ENCODE assay signal across 21 cellular contexts in genomic region chr5:79628276-79628675, GRCh38. TPM values are rescaled to one million over a fixed set of nuclear protein-coding genes. Genes with fewer than 3 reads are reported as not detected.
DNase-seq lines count a peak whose midpoint lies in the region; ATAC-seq and TF ChIP-seq lines count a peak whose summit lies in the region.
"Had no signal": no experiment of that assay in that cellular context is flagged by ENCODE, and none has a peak within 500 bp of the region (broad histone marks: within the 10 kb centered on the region; RNA-seq: fewer than 3 reads in every experiment).

No MANE protein-coding gene starts in this region.

- H3K36me3 Mint-ChIP-seq in activated CD4-positive, alpha-beta T cell treated with anti-CD3 and anti-CD28 coated beads for 36 hours (ENCODE audit: low read depth): peaks cover 49% of the 10 kb centered on the region
- H3K36me3 Mint-ChIP-seq in CD4-positive, alpha-beta T cell (ENCODE audit: low read depth): peaks cover 84% of the 10 kb centered on the region
- peaks cover 18% of the 10 kb centered on the region for H3K36me3 Mint-ChIP-seq in WTC11
- H3K36me3 Mint-ChIP-seq in immature natural killer cell: peaks cover 15 to 39% (median 36%) of the 10 kb centered on the region in 3 donors

- no peaks in the 10 kb centered on the region for H3K9me3 Mint-ChIP-seq in activated CD4-positive, alpha-beta T cell treated with anti-CD3 and anti-CD28 coated beads for 36 hours (ENCODE audit: low read depth)
- no peaks in the 10 kb centered on the region for H3K9me3 Mint-ChIP-seq in CD4-positive, alpha-beta T cell
- H3K9me3 Mint-ChIP-seq in WTC11 (peaks cover 8% of the 10 kb centered on the region), immature natural killer cell (no peaks in the 10 kb centered on the region)
- H3K9me3 Mint-ChIP-seq: H9, IgD-negative memory B cell had no signal

- peaks cover 27% of the 10 kb centered on the region for H3K4me1 Mint-ChIP-seq in activated CD4-positive, alpha-beta T cell treated with anti-CD3 and anti-CD28 coated beads for 36 hours
- peaks cover 46% of the 10 kb centered on the region for H3K4me1 Mint-ChIP-seq in CD4-positive, alpha-beta T cell (ENCODE audit: low read depth)
- no peaks in the 10 kb centered on the region for H3K4me1 Mint-ChIP-seq in WTC11
- peaks cover 71 to 78% of the 10 kb centered on the region in 2 donors for H3K4me1 Mint-ChIP-seq in immature natural killer cell
- H3K4me1 Mint-ChIP-seq: H9 had no signal

- peak overlapping the region; percentile 58 for H3K27ac Mint-ChIP-seq in activated CD4-positive, alpha-beta T cell treated with anti-CD3 and anti-CD28 coated beads for 36 hours
- H3K27ac Mint-ChIP-seq in CD4-positive, alpha-beta T cell: peak overlapping the region; percentile 0
- H3K27ac Mint-ChIP-seq in WTC11 (0 out of 2 replicates have a peak overlapping the region, but pooled peaks have one; percentile 1), immature natural killer cell (peak overlapping the region; percentile 73 to 95 (median 84))

- no peaks in the 10 kb centered on the region for H3K4me1 ChIP-seq in SJCRH30

- no peak for DNase-seq in activated CD4-positive, alpha-beta T cell treated with anti-CD3 and anti-CD28 coated beads for 36 hours
- no peak for DNase-seq in activated CD4-positive, alpha-beta T cell treated with anti-CD3 and anti-CD28 coated beads, Interleukin-2, amount 50 U/mL, for 1 hour
- DNase-seq in CD4-positive, alpha-beta T cell: no peak
- DNase-seq in WTC11 (ENCODE audit: low spot score): no peak
- no peak for DNase-seq in immature natural killer cell
- no peak for DNase-seq in NCI-H446 (lab: John Stamatoyannopoulos, UW)
- no peak for DNase-seq in SJCRH30
- DNase-seq: DMS153, GDM1, H9, Karpas-422, NCI-H1048, NCI-H1436 treated with DMSO at 0.1 percent for 48 hours, NCI-H2029, NCI-H345, NCI-H526, PC-9 had no signal

- no peak for ATAC-seq in activated CD4-positive, alpha-beta T cell treated with anti-CD3 and anti-CD28 coated beads for 36 hours
- no peak for ATAC-seq in CD4-positive, alpha-beta T cell (ENCODE audit: poor library complexity)
- ATAC-seq in WTC11: no peak
- no peak for ATAC-seq in GM21786 (IDR thresholded peaks at IDR 0.05; ENCODE audit: unreplicated experiment)

- no peak for TF ChIP-seq CTCF in CD4-positive, alpha-beta T cell (IDR thresholded peaks at IDR 0.05)
- no peak for TF ChIP-seq CTCF in WTC11 (IDR thresholded peaks at IDR 0.05)

- H3K36me3 ChIP-seq in SJCRH30: peaks cover 28% of the 10 kb centered on the region

- no peaks in the 10 kb centered on the region for H3K27me3 ChIP-seq in CD4-positive, alpha-beta T cell (ENCODE audit: control insufficient read depth, insufficient read depth, low read length)
- no peaks in the 10 kb centered on the region for H3K27me3 ChIP-seq in SJCRH30

- no peak overlapping the region for H3K4me3 Mint-ChIP-seq in activated CD4-positive, alpha-beta T cell treated with anti-CD3 and anti-CD28 coated beads for 36 hours
- H3K4me3 Mint-ChIP-seq in CD4-positive, alpha-beta T cell: no peak overlapping the region
- H3K4me3 Mint-ChIP-seq in WTC11 (no peak overlapping the region), immature natural killer cell (peak overlapping the region; percentile 31 to 63 (median 49))
- H3K4me3 Mint-ChIP-seq: CD14-positive monocyte, H9, IgD-negative memory B cell had no signal

- H3K27me3 Mint-ChIP-seq in activated CD4-positive, alpha-beta T cell treated with anti-CD3 and anti-CD28 coated beads for 36 hours: no peaks in the 10 kb centered on the region
- H3K27me3 Mint-ChIP-seq in CD4-positive, alpha-beta T cell: no peaks in the 10 kb centered on the region
- H3K27me3 Mint-ChIP-seq in WTC11 (ENCODE audit: low read depth): no peaks in the 10 kb centered on the region
- peaks cover 0 to 7% (median 0%) of the 10 kb centered on the region in 3 donors for H3K27me3 Mint-ChIP-seq in immature natural killer cell (ENCODE audit: low read depth in 3 of 3)
- H3K27me3 Mint-ChIP-seq: IgD-negative memory B cell had no signal

- H3K27ac ChIP-seq in CD4-positive, alpha-beta T cell (ENCODE audit: low read depth, low read length): no peak overlapping the region
- no peak overlapping the region for H3K27ac ChIP-seq in SJCRH30
- H3K27ac ChIP-seq: 22Rv1, PC-9 had no signal

- CTCF ChIA-PET in activated CD4-positive, alpha-beta T cell treated with anti-CD3 and anti-CD28 coated beads for 36 hours (lab: Charles Lee): interaction anchor here (0.8 to 1.2 kb wide), 2 partner anchors 74 to 225 kb away, joined by 3 to 4 read pairs; no protein-coding TSS in a partner anchor
- CTCF ChIA-PET in CD4-positive, alpha-beta T cell (lab: Charles Lee): no interaction called here
- CTCF ChIA-PET in WTC11 (lab: Charles Lee): no interaction called here

- intact Hi-C loops in activated CD4-positive, alpha-beta T cell treated with anti-CD3 and anti-CD28 coated beads for 36 hours (cut with DNase I, micrococcal nuclease): no loop called here
- intact Hi-C loops in CD4-positive, alpha-beta T cell (cut with DNase I, micrococcal nuclease): no loop called here

- POLR2A ChIA-PET in activated CD4-positive, alpha-beta T cell treated with anti-CD3 and anti-CD28 coated beads for 36 hours (lab: Charles Lee): no interaction called here
- POLR2A ChIA-PET in CD4-positive, alpha-beta T cell (lab: Charles Lee): no interaction called here
- POLR2A ChIA-PET in WTC11 (lab: Charles Lee): no interaction called here

- no peak overlapping the region for H3K4me3 ChIP-seq in SJCRH30
- H3K4me3 ChIP-seq: PC-9 had no signal

- no peaks in the 10 kb centered on the region for H3K9me3 ChIP-seq in CD4-positive, alpha-beta T cell (ENCODE audit: control insufficient read depth, low read length)
- H3K9me3 ChIP-seq in SJCRH30 (replicated peaks): no peaks in the 10 kb centered on the region

TF ChIP-seq in WTC11, 78 proteins besides CTCF, POLR2A, EP300 and RAD21 (continues in another document):
- TF ChIP-seq SOX15 (CRISPR knock-in tag; IDR thresholded peaks at IDR 0.05) (no peak), ZNF532 (CRISPR knock-in tag; IDR thresholded peaks at IDR 0.05; ENCODE audit: borderline replicate concordance) (no peak), NFE2L1 (CRISPR knock-in tag; IDR thresholded peaks at IDR 0.05) (no peak), ZNF512 (CRISPR knock-in tag; IDR thresholded peaks at IDR 0.05; ENCODE audit: borderline replicate concordance) (no peak)

RNA-seq across cellular contexts. Expression of gene TENT2, which starts 16.0 kb away (rescaled TPM):
- total RNA-seq in activated CD4-positive, alpha-beta T cell treated with anti-CD3 and anti-CD28 coated beads for 36 hours: 10 to 100 TPM; 76.1 to 96.9 TPM
- 100 to 1,000 TPM; 127 to 138 TPM for total RNA-seq in CD4-positive, alpha-beta T cell
- total RNA-seq in WTC11 (2021): 36.9 to 41.0 TPM (median 40.6 TPM) in 3 replicates
- 10 to 100 TPM; 39.1 to 55.6 (median 50.2) TPM for polyA plus RNA-seq in immature natural killer cell
- total RNA-seq in SJCRH30 (2014; rRNA removed; shearing (Covaris generic)): 33.3 and 44.6 TPM in 2 replicates

Comparison
In these comparisons a context has a peak if more than half of its experiments do, and no peak if none do; other contexts are left out.
1. H3K27ac Mint-ChIP-seq: peak in every context shown above with its lines; median percentile 84 in immature natural killer cell; 58 in activated CD4-positive, alpha-beta T cell treated with anti-CD3 and anti-CD28 coated beads for 36 hours; 1 in WTC11; 0 in CD4-positive, alpha-beta T cell.
2. H3K4me3 Mint-ChIP-seq: peak in immature natural killer cell (5 of 5); none in activated CD4-positive, alpha-beta T cell treated with anti-CD3 and anti-CD28 coated beads for 36 hours (single experiment), CD4-positive, alpha-beta T cell (single experiment) and WTC11 (single experiment).